ENCODE assay signal across 19 cellular contexts in the genomic region with DNA sequence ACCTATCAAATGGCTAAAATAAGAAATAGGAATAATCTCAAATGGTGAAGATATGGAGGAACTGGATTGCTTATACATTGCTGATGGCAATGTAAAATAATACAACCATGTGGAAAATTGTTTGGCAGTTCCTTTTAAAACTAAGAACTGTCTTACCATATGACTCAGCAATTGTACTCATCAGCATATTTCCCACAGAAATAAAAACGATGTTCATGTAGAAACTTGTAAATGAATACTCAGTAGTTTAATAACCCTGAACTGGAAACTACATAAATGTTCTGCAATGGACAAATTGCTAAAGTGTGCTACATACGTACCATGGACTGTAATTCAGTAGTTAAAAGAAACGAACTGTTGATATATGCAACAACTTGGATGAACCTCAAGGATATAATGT.
DNase-seq lines count a peak whose midpoint lies in the region; ATAC-seq and TF ChIP-seq lines count a peak whose summit lies in the region.
"Had no signal": no experiment of that assay in that cellular context is flagged by ENCODE, and none has a peak within 500 bp of the region (broad histone marks: within the 10 kb centered on the region; RNA-seq: fewer than 3 reads in every experiment).

No MANE protein-coding gene starts in this region.

- peaks cover 10% of the 10 kb centered on the region for H3K4me1 ChIP-seq in mammary epithelial cell (ENCODE audit: insufficient read depth, low read length)
- H3K4me1 ChIP-seq: testis had no signal

- ATAC-seq in GM19351 (IDR thresholded peaks at IDR 0.05; ENCODE audit: unreplicated experiment) (peak; percentile 39), HG03432 (IDR thresholded peaks at IDR 0.05; ENCODE audit: unreplicated experiment) (peak; percentile 42)
- ATAC-seq: sciatic nerve, T-cell had no signal

- CTCF ChIA-PET in mammary epithelial cell (lab: Charles Lee; ENCODE audit: low non-redundant PET): no interaction called here

- dilution Hi-C loops in mammary epithelial cell (cut with HindIII; ENCODE audit: low sequenced_read_pairs): no loop called here

- H2AFZ ChIP-seq in mammary epithelial cell (ENCODE audit: low read depth, low read length): no peak overlapping the region
- H2AFZ ChIP-seq: hepatocyte had no signal

- peak overlapping the region; percentile 36 for H3K27ac ChIP-seq in mammary epithelial cell (ENCODE audit: insufficient read depth, low read depth, low read length)
- H3K27ac ChIP-seq: BLaER1 treated with 17β-estradiol and CSF1 and Interleukin-3, amounts not matched to agents 10 nM and 100 nM; hepatocyte; testis; WERI-Rb-1 had no signal

- no peaks in the 10 kb centered on the region for H3K79me2 ChIP-seq in mammary epithelial cell (ENCODE audit: insufficient read depth, low read length)
- H3K79me2 ChIP-seq: hepatocyte had no signal

- no peak overlapping the region for H3K9ac ChIP-seq in mammary epithelial cell (ENCODE audit: insufficient read depth, low read length)
- H3K9ac ChIP-seq: BLaER1 treated with 17β-estradiol and CSF1 and Interleukin-3, amounts not matched to agents 10 nM and 100 nM had no signal

- H4K20me1 ChIP-seq in mammary epithelial cell (ENCODE audit: insufficient read depth, low read length): no peaks in the 10 kb centered on the region
- H4K20me1 ChIP-seq: BLaER1 treated with 17β-estradiol and CSF1 and Interleukin-3, amounts not matched to agents 10 nM and 100 nM had no signal

- no TSS peak for BruUV-seq in mammary epithelial cell (replicated peaks; lab: Mats Ljungman, UMichigan)

- peak overlapping the region; percentile 51 for H3K4me2 ChIP-seq in mammary epithelial cell (ENCODE audit: insufficient read depth, low read depth, low read length)
- H3K4me2 ChIP-seq: hepatocyte had no signal

- peak; percentile 86 for DNase-seq in mammary epithelial cell
- peak; percentile 6 for DNase-seq in skeletal muscle cell (ENCODE audit: low read depth)
- DNase-seq in HK-2 (ENCODE audit: unreplicated experiment): no peak
- no peak for DNase-seq in HUDEP-2 (lab: John Stamatoyannopoulos, UW; ENCODE audit: unreplicated experiment in 76 of 76)
- no peak for DNase-seq in NCI-H2171 (lab: John Stamatoyannopoulos, UW)
- DNase-seq: amygdala; DMS79; NCI-H2107; NCI-H774; RPMI8226; stimulated activated CD4-positive, alpha-beta T cell treated with anti-CD3 and anti-CD28 coated beads, Interleukin-4, amount 100 ng/mL, for 24 hours; T-cell; testis; WERI-Rb-1 had no signal

- 3% methylated on average over 3 of the region's 3 CpGs for WGBS in mammary epithelial cell (ENCODE audit: low coverage, missing lambda C conversion rate)

- intact Hi-C loops in mammary epithelial cell (cut with micrococcal nuclease): loop anchor here (1.0 kb wide), 1 partner anchor 38 kb away; no protein-coding TSS in a partner anchor

- in situ Hi-C loops in mammary epithelial cell (cut with MboI; ENCODE audit: low sequenced_read_pairs in 2 of 2): no loop called here

- no peaks in the 10 kb centered on the region for H3K27me3 ChIP-seq in mammary epithelial cell (ENCODE audit: insufficient read depth, low read length)
- H3K27me3 ChIP-seq: BLaER1 treated with 17β-estradiol and CSF1 and Interleukin-3, amounts not matched to agents 10 nM and 100 nM; hepatocyte; testis had no signal

- H3K9me3 ChIP-seq in mammary epithelial cell (replicated peaks; ENCODE audit: insufficient read depth, low read length): no peaks in the 10 kb centered on the region
- H3K9me3 ChIP-seq: BLaER1 treated with 17β-estradiol and CSF1 and Interleukin-3, amounts not matched to agents 10 nM and 100 nM; testis had no signal

- TF ChIP-seq CTCF in mammary epithelial cell (conservative IDR thresholded peaks at IDR 0.05 in 1 of 2, IDR thresholded peaks at IDR 0.05 in 1 of 2; ENCODE audit: extremely low read depth in 1 of 2, insufficient read depth in 1 of 2, low read depth in 1 of 2, low read length in 2 of 2): no peak

- H3K36me3 ChIP-seq in mammary epithelial cell (ENCODE audit: insufficient read depth, low read length): no peaks in the 10 kb centered on the region
- H3K36me3 ChIP-seq: BLaER1 treated with 17β-estradiol and CSF1 and Interleukin-3, amounts not matched to agents 10 nM and 100 nM; WERI-Rb-1 had no signal

- H3K4me3 ChIP-seq in mammary epithelial cell (replicated peaks in 1 of 3; ENCODE audit: insufficient read depth in 1 of 3, low read depth in 2 of 3, low read length in 3 of 3) (no peak overlapping the region), skeletal muscle cell (ENCODE audit: low read depth, low read length) (no peak overlapping the region)
- H3K4me3 ChIP-seq: BLaER1 treated with 17β-estradiol and CSF1 and Interleukin-3, amounts not matched to agents 10 nM and 100 nM; hepatocyte; testis had no signal

Comparison
In these comparisons a context has a peak if more than half of its experiments do, and no peak if none do; other contexts are left out.
1. DNase-seq: peak in mammary epithelial cell (single experiment) and skeletal muscle cell (single experiment); none in HK-2 (single experiment), HUDEP-2 (0 of 76) and NCI-H2171 (single experiment).